20 cellular contexts compared by ENCODE assay signal in the genomic region with DNA sequence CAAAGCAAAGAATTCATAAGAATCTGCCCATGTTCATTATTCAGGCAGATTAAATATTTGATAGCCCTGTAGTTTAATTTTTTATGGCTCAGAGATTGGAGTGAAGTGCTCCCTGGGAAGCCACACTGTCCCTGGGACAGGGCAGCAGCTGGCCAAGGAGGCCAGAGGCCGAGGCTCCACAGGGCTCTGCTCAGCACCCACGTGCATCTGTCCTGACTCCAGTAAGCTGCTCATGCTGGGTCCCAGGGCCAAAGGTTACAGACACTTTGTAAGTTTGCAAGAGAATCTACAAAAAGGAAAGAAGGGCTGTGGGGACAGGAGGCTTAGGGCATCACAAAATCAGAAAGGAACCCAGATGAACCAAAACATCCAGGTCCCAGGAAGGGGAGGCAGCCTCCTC.
A peak's percentile ranks its signal among the peaks of the same experiment; 100 is the strongest.
DNase-seq lines count a peak whose midpoint lies in the region; ATAC-seq and TF ChIP-seq lines count a peak whose summit lies in the region.
"Had no signal": no experiment of that assay in that cellular context is flagged by ENCODE, and none has a peak within 500 bp of the region (broad histone marks: within the 10 kb centered on the region; RNA-seq: fewer than 3 reads in every experiment).

No MANE protein-coding gene starts in this region.

- WGBS in right lobe of liver (ENCODE audit: insufficient coverage, low coverage, low lambda C conversion rate, missing lambda C conversion rate): 19% methylated on average over 2 of the region's 2 CpGs

- H3K27ac ChIP-seq in C4-2B (peak overlapping the region; percentile 27; the same call in 1 of the 2 replicates), right lobe of liver (peak overlapping the region in 2 of 3 donors; percentile 24 to 75), left lung (no peak overlapping the region)
- H3K27ac ChIP-seq: 22Rv1, A549 had no signal

- H3K27me3 ChIP-seq in right lobe of liver (no peaks in the 10 kb centered on the region), left lung (no peaks in the 10 kb centered on the region)

- no peaks in the 10 kb centered on the region for H3K9me3 ChIP-seq in right lobe of liver
- no peaks in the 10 kb centered on the region for H3K9me3 ChIP-seq in left lung
- H3K9me3 ChIP-seq: A549 had no signal

- peak; percentile 55 to 71 (median 64) for ATAC-seq in right lobe of liver
- no peak for ATAC-seq in left lung
- no peak for ATAC-seq in GM18870 (IDR thresholded peaks at IDR 0.05; ENCODE audit: unreplicated experiment)
- ATAC-seq in GM18520 (IDR thresholded peaks at IDR 0.05; ENCODE audit: unreplicated experiment): no peak
- ATAC-seq: A549, HCT116 had no signal

- H3K36me3 ChIP-seq in right lobe of liver (no peaks in the 10 kb centered on the region), left lung (no peaks in the 10 kb centered on the region)

- intact Hi-C loops in right lobe of liver (cut with DNase I) (no loop called here), left lung (cut with DNase I) (no loop called here)

- DNase-seq in DMS53 (lab: John Stamatoyannopoulos, UW): peak; percentile 7
- no peak for DNase-seq in DMS53 treated with DMSO at 0.1 percent for 48 hours (lab: John Stamatoyannopoulos, UW; ENCODE audit: unreplicated experiment)
- peak; percentile 63 to 90 (median 89) for DNase-seq in right lobe of liver
- DNase-seq in left lung: no peak
- DNase-seq: AML-193; CD4-positive, CD25-positive, alpha-beta regulatory T cell; CD8-positive, alpha-beta memory T cell; COR-L47; DMS 273 treated with DMSO at 0.1 percent for 48 hours; GOT3; H7; HFFc6; Karpas-422; KBM-7 had no signal

- H3K4me3 ChIP-seq in right lobe of liver: no peak overlapping the region
- no peak overlapping the region for H3K4me3 ChIP-seq in left lung
- H3K4me3 ChIP-seq: A549 had no signal

- peaks cover 0 to 64% (median 25%) of the 10 kb centered on the region in 4 donors for H3K4me1 ChIP-seq in right lobe of liver
- no peaks in the 10 kb centered on the region for H3K4me1 ChIP-seq in left lung

- TF ChIP-seq CTCF in C4-2B (conservative IDR thresholded peaks at IDR 0.05): no peak
- no peak for TF ChIP-seq CTCF in right lobe of liver (IDR thresholded peaks at IDR 0.05)
- no peak for TF ChIP-seq CTCF in left lung (IDR thresholded peaks at IDR 0.05)

- TF ChIP-seq POLR2A in right lobe of liver (IDR thresholded peaks at IDR 0.05): no peak

Comparison
In these comparisons a context has a peak if more than half of its experiments do, and no peak if none do; other contexts are left out.
1. DNase-seq: peak in DMS53 (single experiment) and right lobe of liver (3 of 3); none in DMS53 treated with DMSO at 0.1 percent for 48 hours (single experiment) and left lung (0 of 2).
2. H3K27ac ChIP-seq: peak in C4-2B (single experiment) and right lobe of liver (2 of 3); none in left lung (0 of 2).
3. ATAC-seq: peak in right lobe of liver (4 of 4); none in left lung (single experiment), GM18870 (single experiment) and GM18520 (single experiment).